14 cellular contexts compared by ENCODE assay signal in genomic region chr11:305834-306211, GRCh38. TPM values are rescaled to one million over a fixed set of nuclear protein-coding genes. Genes with fewer than 3 reads are reported as not detected.
A peak's percentile ranks its signal among the peaks of the same experiment; 100 is the strongest.
DNase-seq lines count a peak whose midpoint lies in the region; ATAC-seq and TF ChIP-seq lines count a peak whose summit lies in the region.
"Had no signal": no experiment of that assay in that cellular context is flagged by ENCODE, and none has a peak within 500 bp of the region (broad histone marks: within the 10 kb centered on the region; RNA-seq: fewer than 3 reads in every experiment).

No MANE protein-coding gene starts in this region.

- peaks cover 20 to 51% (median 32%) of the 10 kb centered on the region in 4 donors for H3K4me1 Mint-ChIP-seq in CD4-positive, alpha-beta memory T cell
- peaks cover 76% of the 10 kb centered on the region for H3K4me1 Mint-ChIP-seq in WTC11
- peaks cover 34% of the 10 kb centered on the region in 2 donors for H3K4me1 Mint-ChIP-seq in natural killer cell treated with Interleukin-12 subunit alpha and Interleukin-12 subunit beta and Interleukin-15 and Interleukin-18, amount 100 ng/mL, for 72 hours (ENCODE audit: low read depth in 2 of 2)

- peaks cover 42% of the 10 kb centered on the region for H3K4me1 ChIP-seq in CD4-positive, alpha-beta memory T cell (ENCODE audit: insufficient read depth, low read length)

- in situ Hi-C loops in GM13977 (cut with MboI; ENCODE audit: low pct_unique_long_range_greater_than_20kb, low sequenced_read_pairs, unreplicated experiment), result loop anchor here (10.0 kb wide), 1 partner anchor 49 kb away; no protein-coding TSS in a partner anchor

- intact Hi-C loops in CD4-positive, alpha-beta memory T cell (cut with micrococcal nuclease), result loop anchor here (1.0 to 5.0 kb wide), 5 partner anchors 39 to 211 kb away; no protein-coding TSS in a partner anchor

- no peaks in the 10 kb centered on the region for H3K9me3 ChIP-seq in CD4-positive, alpha-beta memory T cell (ENCODE audit: control insufficient read depth in 1 of 2, low read length in 2 of 2)

- no peak for DNase-seq in CD4-positive, alpha-beta memory T cell
- DNase-seq in WTC11 (ENCODE audit: low spot score) (no peak), iPS-NIHi11 (ENCODE audit: low spot score) (no peak), HUDEP-2 (lab: John Stamatoyannopoulos, UW; ENCODE audit: unreplicated experiment in 76 of 76) (no peak), GM13977 (ENCODE audit: low spot score) (no peak)
- no peak for DNase-seq in natural killer cell treated with Interleukin-12 subunit alpha and Interleukin-12 subunit beta and Interleukin-15 and Interleukin-18, amount 100 ng/mL, for 72 hours (ENCODE audit: low spot score)
- DNase-seq: GF-D8, left colon, MV-4-11, NCI-H446 had no signal

- H3K4me3 Mint-ChIP-seq in CD4-positive, alpha-beta memory T cell, result peak overlapping the region in 4 of 8 donors; percentile 8 to 96 (median 34)
- peak overlapping the region; percentile 43 for H3K4me3 Mint-ChIP-seq in WTC11
- H3K4me3 Mint-ChIP-seq in natural killer cell treated with Interleukin-12 subunit alpha and Interleukin-12 subunit beta and Interleukin-15 and Interleukin-18, amount 100 ng/mL, for 72 hours, result no peak overlapping the region

- H3K36me3 Mint-ChIP-seq in CD4-positive, alpha-beta memory T cell, result peaks cover 8 to 16% of the 10 kb centered on the region in 2 donors
- H3K36me3 Mint-ChIP-seq in WTC11, result no peaks in the 10 kb centered on the region
- H3K36me3 Mint-ChIP-seq in natural killer cell treated with Interleukin-12 subunit alpha and Interleukin-12 subunit beta and Interleukin-15 and Interleukin-18, amount 100 ng/mL, for 72 hours, result no peaks in the 10 kb centered on the region

- peaks cover 0 to 5% (median 0%) of the 10 kb centered on the region in 8 donors for H3K9me3 Mint-ChIP-seq in CD4-positive, alpha-beta memory T cell
- H3K9me3 Mint-ChIP-seq in WTC11, result no peaks in the 10 kb centered on the region
- H3K9me3 Mint-ChIP-seq in natural killer cell treated with Interleukin-12 subunit alpha and Interleukin-12 subunit beta and Interleukin-15 and Interleukin-18, amount 100 ng/mL, for 72 hours, result no peaks in the 10 kb centered on the region

- no peaks in the 10 kb centered on the region for H3K36me3 ChIP-seq in CD4-positive, alpha-beta memory T cell (ENCODE audit: insufficient read depth, low read length)

- POLR2A ChIA-PET in CD4-positive, alpha-beta memory T cell (lab: Charles Lee; ENCODE audit: partially characterized antibody), result interaction anchor here (0.8 to 5.6 kb wide), 13 partner anchors 11 to 144 kb away, joined by 3 to 53 read pairs (median 8); partner anchors contain the start of genes PGGHG, PSMD13 and PTDSS2
- POLR2A ChIA-PET in WTC11 (lab: Charles Lee), result interaction anchor here (0.9 to 1.5 kb wide), 2 partner anchors 11 to 13 kb away, joined by 3 to 5 read pairs; no protein-coding TSS in a partner anchor

- H3K27ac ChIP-seq in CD4-positive, alpha-beta memory T cell (ENCODE audit: low read depth, low read length), result no peak overlapping the region

- no peaks in the 10 kb centered on the region for H3K27me3 ChIP-seq in CD4-positive, alpha-beta memory T cell (ENCODE audit: insufficient read depth, low read length)

- H3K27me3 Mint-ChIP-seq in CD4-positive, alpha-beta memory T cell, result no peaks in the 10 kb centered on the region
- H3K27me3 Mint-ChIP-seq in WTC11 (ENCODE audit: low read depth), result no peaks in the 10 kb centered on the region
- H3K27me3 Mint-ChIP-seq in natural killer cell treated with Interleukin-12 subunit alpha and Interleukin-12 subunit beta and Interleukin-15 and Interleukin-18, amount 100 ng/mL, for 72 hours, result peaks cover 0 to 2% of the 10 kb centered on the region in 2 donors

- no peak for TF ChIP-seq CTCF in WTC11 (IDR thresholded peaks at IDR 0.05)
- no peak for TF ChIP-seq CTCF in GM13977 (IDR thresholded peaks at IDR 0.05; ENCODE audit: extremely low read depth, insufficient read depth, missing control alignments)

- no peak for ATAC-seq in WTC11
- ATAC-seq in natural killer cell treated with Interleukin-12 subunit alpha and Interleukin-12 subunit beta and Interleukin-15 and Interleukin-18, amount 100 ng/mL, for 72 hours, result no peak
- ATAC-seq: activated CD4-positive, CD25-positive, alpha-beta regulatory T cell treated with anti-CD3 and anti-CD28 coated beads, Interleukin-2, amount 50 U/mL, for 24 hours; left colon had no signal

- H3K4me3 ChIP-seq in CD4-positive, alpha-beta memory T cell (ENCODE audit: low read length in 2 of 2), result no peak overlapping the region

- CTCF ChIA-PET in CD4-positive, alpha-beta memory T cell (lab: Charles Lee; ENCODE audit: partially characterized antibody), result interaction anchor here (0.7 to 5.6 kb wide), 20 partner anchors 10 to 144 kb away, joined by 3 to 67 read pairs (median 5); partner anchors contain the start of genes BET1L, PSMD13, PTDSS2 and RIC8A
- CTCF ChIA-PET in WTC11 (lab: Charles Lee), result interaction anchor here (0.6 to 3.2 kb wide), 20 partner anchors 9 to 143 kb away, joined by 3 to 36 read pairs (median 6); partner anchors contain the start of gene PGGHG

- peak overlapping the region; percentile 31 to 89 (median 73) for H3K27ac Mint-ChIP-seq in CD4-positive, alpha-beta memory T cell
- peak overlapping the region; percentile 99 for H3K27ac Mint-ChIP-seq in WTC11
- H3K27ac Mint-ChIP-seq in natural killer cell treated with Interleukin-12 subunit alpha and Interleukin-12 subunit beta and Interleukin-15 and Interleukin-18, amount 100 ng/mL, for 72 hours, result peak overlapping the region; percentile 35 to 84

TF ChIP-seq in WTC11, 78 proteins besides CTCF, POLR2A, EP300 and RAD21:
- peak; percentile 66 for TF ChIP-seq USF2 (CRISPR knock-in tag; IDR thresholded peaks at IDR 0.05)
- TF ChIP-seq FOXK1 (CRISPR knock-in tag; IDR thresholded peaks at IDR 0.05), result no peak
- TF ChIP-seq USF1 (CRISPR knock-in tag; IDR thresholded peaks at IDR 0.05), result 0 out of 2 replicates have a peak, but pooled peaks have one; percentile 38
- TF ChIP-seq PREB (CRISPR knock-in tag; IDR thresholded peaks at IDR 0.05; ENCODE audit: borderline replicate concordance), result no peak

RNA-seq across cellular contexts. Expression of gene IFITM2, which starts 1.8 kb away (rescaled TPM):
- total RNA-seq in CD4-positive, alpha-beta memory T cell, result 100 to 1,000 TPM; 202 to 203 TPM
- polyA plus RNA-seq in CD4-positive, alpha-beta memory T cell, result 1,000 to 10,000 TPM; 2,491 to 3,716 TPM
- 436 to 616 TPM (median 577 TPM) in 3 replicates for total RNA-seq in WTC11 (2021)
- total RNA-seq in natural killer cell treated with Interleukin-12 subunit alpha and Interleukin-12 subunit beta and Interleukin-15 and Interleukin-18, amount 100 ng/mL, for 72 hours, result 100 to 1,000 TPM in 1 of 2 donors, 10 to 100 TPM in 1; 87.9 to 171 TPM

RNA-seq across cellular contexts. Expression of gene IFITM5, which starts 6.5 kb away (rescaled TPM):
- total RNA-seq in CD4-positive, alpha-beta memory T cell, result not detected
- not detected for polyA plus RNA-seq in CD4-positive, alpha-beta memory T cell
- not detected in 3 replicates for total RNA-seq in WTC11 (2021)
- total RNA-seq in natural killer cell treated with Interleukin-12 subunit alpha and Interleukin-12 subunit beta and Interleukin-15 and Interleukin-18, amount 100 ng/mL, for 72 hours, result not detected
- total RNA-seq: left colon, pulmonary artery endothelial cell, temporal lobe had no signal
- polyA plus RNA-seq: BJ had no signal

RNA-seq across cellular contexts. Expression of gene IFITM1, which starts 8.0 kb away (rescaled TPM):
- 100 to 1,000 TPM; 119 to 121 TPM for total RNA-seq in CD4-positive, alpha-beta memory T cell
- 1,000 to 10,000 TPM; 2,073 to 2,173 TPM for polyA plus RNA-seq in CD4-positive, alpha-beta memory T cell
- total RNA-seq in WTC11 (2021), result 544 to 679 TPM (median 640 TPM) in 3 replicates
- 10 to 100 TPM; 58.1 to 71.0 TPM for total RNA-seq in natural killer cell treated with Interleukin-12 subunit alpha and Interleukin-12 subunit beta and Interleukin-15 and Interleukin-18, amount 100 ng/mL, for 72 hours

RNA-seq across cellular contexts. Expression of gene IFITM3, which starts 14.8 kb away (rescaled TPM):
- total RNA-seq in CD4-positive, alpha-beta memory T cell, result 1 to 10 TPM; 6.2 to 7.2 TPM
- polyA plus RNA-seq in CD4-positive, alpha-beta memory T cell, result 100 to 1,000 TPM in 1 of 2 donors, 1 to 10 TPM in 1; 9.1 to 108 TPM
- 381 to 503 TPM (median 481 TPM) in 3 replicates for total RNA-seq in WTC11 (2021)
- total RNA-seq in natural killer cell treated with Interleukin-12 subunit alpha and Interleukin-12 subunit beta and Interleukin-15 and Interleukin-18, amount 100 ng/mL, for 72 hours, result 10 to 100 TPM; 28.2 to 29.8 TPM

RNA-seq across cellular contexts. Expression of gene PGGHG, which starts 16.9 kb away (rescaled TPM):
- total RNA-seq in CD4-positive, alpha-beta memory T cell, result 100 to 1,000 TPM; 304 TPM
- 1 to 10 TPM; 3.0 to 5.6 TPM for polyA plus RNA-seq in CD4-positive, alpha-beta memory T cell
- 74.9 to 111 TPM (median 106 TPM) in 3 replicates for total RNA-seq in WTC11 (2021)
- 10 to 100 TPM; 17.0 to 24.9 TPM for total RNA-seq in natural killer cell treated with Interleukin-12 subunit alpha and Interleukin-12 subunit beta and Interleukin-15 and Interleukin-18, amount 100 ng/mL, for 72 hours
